Comparison of ENCODE assay signal across 8 cellular contexts in genomic region chr4:1249731-1250526, GRCh38. TPM values are rescaled to one million over a fixed set of nuclear protein-coding genes. Genes with fewer than 3 reads are reported as not detected.
DNase-seq lines count a peak whose midpoint lies in the region; ATAC-seq and TF ChIP-seq lines count a peak whose summit lies in the region.

No MANE protein-coding gene starts in this region.

- peak in 1 of 2 experiments; percentile 31 for DNase-seq in SJSA1 (ENCODE audit: low read depth in 1 of 2, low spot score in 2 of 2)
- DNase-seq in breast epithelium (ENCODE audit: low spot score in 2 of 2) = no peak
- DNase-seq in kidney tubule cell (ENCODE audit: low spot score) = peak; percentile 62
- DNase-seq in stimulated activated CD4-positive, alpha-beta T cell treated with anti-CD3 and anti-CD28 coated beads, Interleukin-4, amount 100 ng/mL, for 1 hour = peak; percentile 59
- no peak for DNase-seq in NCI-H69 (lab: John Stamatoyannopoulos, UW)

- H3K9me3 ChIP-seq in SJSA1 (replicated peaks) = no peaks in the 10 kb centered on the region
- H3K9me3 ChIP-seq in breast epithelium = no peaks in the 10 kb centered on the region

- peak; percentile 8 for ATAC-seq in GM18502 (IDR thresholded peaks at IDR 0.05; ENCODE audit: poor library complexity, unreplicated experiment)
- peak; percentile 11 for ATAC-seq in HG02870 (IDR thresholded peaks at IDR 0.05; ENCODE audit: unreplicated experiment)
- no peak for ATAC-seq in GM19328 (IDR thresholded peaks at IDR 0.05; ENCODE audit: unreplicated experiment)

- no peak for TF ChIP-seq POLR2A in breast epithelium (IDR thresholded peaks at IDR 0.05)

- 0 out of 2 replicates have a peak, but pooled peaks cover 5% of the 10 kb centered on the region for H3K36me3 ChIP-seq in SJSA1
- no peaks in the 10 kb centered on the region for H3K36me3 ChIP-seq in breast epithelium

- no peaks in the 10 kb centered on the region for H3K27me3 ChIP-seq in SJSA1 (replicated peaks)
- H3K27me3 ChIP-seq in breast epithelium = no peaks in the 10 kb centered on the region

- H3K4me1 ChIP-seq in SJSA1 (replicated peaks) (peaks cover 17% of the 10 kb centered on the region), breast epithelium (peaks cover 20 to 37% of the 10 kb centered on the region in 2 donors)

- H3K4me3 ChIP-seq in SJSA1 = peak overlapping the region; percentile 91
- H3K4me3 ChIP-seq in breast epithelium = peak overlapping the region; percentile 60 to 93 (median 77)

- TF ChIP-seq CTCF in breast epithelium (IDR thresholded peaks at IDR 0.05) = no peak

- intact Hi-C loops in breast epithelium (cut with DNase I; ENCODE audit: low total_unique reads) = loop anchor here (1.0 to 5.0 kb wide), 2 partner anchors 39 to 83 kb away; partner anchors contain the start of gene MAEA

- H3K27ac ChIP-seq in SJSA1 = peak overlapping the region; percentile 72
- H3K27ac ChIP-seq in breast epithelium = peak overlapping the region; percentile 92 to 94

RNA-seq across cellular contexts. Expression of gene CTBP1, which starts 1.0 kb away (rescaled TPM):
- 80.9 and 89.3 TPM in 2 replicates for total RNA-seq in SJSA1 (2014; rRNA removed; shearing (Covaris generic))
- 100 to 1,000 TPM; 130 to 159 (median 133) TPM for total RNA-seq in breast epithelium

RNA-seq across cellular contexts. Expression of gene MAEA, which starts 39.8 kb away (rescaled TPM):
- total RNA-seq in SJSA1 (2014; rRNA removed; shearing (Covaris generic)) = 34.4 and 39.7 TPM in 2 replicates
- 10 to 100 TPM; 49.9 to 76.7 (median 62.3) TPM for total RNA-seq in breast epithelium

Comparison
In these comparisons a context has a peak if more than half of its experiments do, and no peak if none do; other contexts are left out.
1. DNase-seq: peak in kidney tubule cell (single experiment) and stimulated activated CD4-positive, alpha-beta T cell treated with anti-CD3 and anti-CD28 coated beads, Interleukin-4, amount 100 ng/mL, for 1 hour (single experiment); none in breast epithelium (0 of 2) and NCI-H69 (single experiment).